ENCODE assay signal across 7 cellular contexts in the genomic region with DNA sequence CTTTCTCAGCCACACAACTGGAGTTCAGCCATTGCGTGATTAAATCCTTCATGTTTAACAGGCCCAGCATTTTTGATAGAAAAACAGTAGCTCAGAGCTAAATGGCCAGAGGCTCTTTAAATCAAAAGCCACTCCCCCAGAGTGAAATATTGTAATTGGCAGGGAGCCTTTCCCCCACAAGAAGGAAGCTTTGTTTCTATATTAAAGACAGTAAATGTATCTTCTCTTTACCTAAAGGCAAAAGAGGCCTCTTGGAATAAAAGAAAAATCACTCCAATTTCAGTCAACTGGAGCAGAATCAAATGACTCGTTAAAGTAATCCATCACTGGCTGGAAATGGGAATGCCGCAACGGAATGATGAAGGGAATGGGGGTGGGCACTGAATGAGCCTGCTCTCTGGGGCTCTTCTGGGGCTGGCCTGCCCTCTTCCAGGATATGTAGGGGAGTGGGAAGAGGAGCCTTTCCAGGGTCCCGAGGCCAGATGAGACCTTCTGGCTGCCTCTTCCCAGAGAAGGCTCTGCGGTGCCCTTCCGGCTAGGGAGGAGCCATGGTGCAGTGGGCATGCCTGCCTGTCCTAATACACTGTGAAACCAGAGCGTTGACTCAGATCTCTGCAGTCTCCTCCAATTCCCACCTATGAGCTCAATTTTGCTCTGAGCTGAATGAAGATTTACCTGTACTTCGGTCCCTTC. TPM values are rescaled to one million over a fixed set of nuclear protein-coding genes. Genes with fewer than 3 reads are reported as not detected.
DNase-seq lines count a peak whose midpoint lies in the region; ATAC-seq and TF ChIP-seq lines count a peak whose summit lies in the region.

No MANE protein-coding gene starts in this region.

- 16% methylated on average over 9 of the region's 9 CpGs for WGBS in suprapubic skin

- TF ChIP-seq EP300 in suprapubic skin (IDR thresholded peaks at IDR 0.05): no peak

- H3K9me3 ChIP-seq in suprapubic skin: no peaks in the 10 kb centered on the region

- no peak for TF ChIP-seq POLR2A in suprapubic skin (IDR thresholded peaks at IDR 0.05)

- no peaks in the 10 kb centered on the region for H3K9me3 Mint-ChIP-seq in brain

- TF ChIP-seq CTCF in brain (conservative IDR thresholded peaks at IDR 0.05): no peak
- no peak for TF ChIP-seq CTCF in suprapubic skin (IDR thresholded peaks at IDR 0.05)

- H3K27ac Mint-ChIP-seq in brain: peak overlapping the region in 4 of 5 experiments; percentile 78 to 90 (median 90)

- peaks cover 2% of the 10 kb centered on the region for H3K4me1 ChIP-seq in suprapubic skin

- peaks cover 6% of the 10 kb centered on the region for H3K27me3 Mint-ChIP-seq in brain

- no peaks in the 10 kb centered on the region for H3K36me3 ChIP-seq in suprapubic skin

- peak overlapping the region; percentile 7 to 85 (median 73) for H3K4me3 Mint-ChIP-seq in brain

- H3K4me1 Mint-ChIP-seq in brain: peaks cover 35% of the 10 kb centered on the region

- ATAC-seq in GM21390 (IDR thresholded peaks at IDR 0.05; ENCODE audit: unreplicated experiment) (no peak), GM21528 (IDR thresholded peaks at IDR 0.05; ENCODE audit: low FRiP score, unreplicated experiment) (no peak)

- H3K27me3 ChIP-seq in suprapubic skin: no peaks in the 10 kb centered on the region

- peak overlapping the region; percentile 48 for H3K4me3 ChIP-seq in suprapubic skin

- no peaks in the 10 kb centered on the region for H3K36me3 Mint-ChIP-seq in brain

- H3K27ac ChIP-seq in suprapubic skin: peak overlapping the region; percentile 48

- DNase-seq in NCI-H1105 (lab: John Stamatoyannopoulos, UW) (peak; percentile 1), left kidney (ENCODE audit: low read depth, low spot score) (peak; percentile 78), suprapubic skin (ENCODE audit: low spot score in 2 of 2) (no peak), NCI-H1694 treated with DMSO at 0.1 percent for 48 hours (lab: John Stamatoyannopoulos, UW) (no peak)

RNA-seq across cellular contexts. Expression of gene ANKDD1B, which starts 45.2 kb away (rescaled TPM):
- polyA plus RNA-seq in brain (ENCODE audit: insufficient read depth, low read depth, low replicate concordance): not detected
- 1 to 10 TPM in 3 of 4 donors, under 1 TPM in 1; 0.45 to 2.2 (median 1.8) TPM for total RNA-seq in suprapubic skin

Comparison
In these comparisons a context has a peak if more than half of its experiments do, and no peak if none do; other contexts are left out.
1. DNase-seq: peak in NCI-H1105 (single experiment) and left kidney (single experiment); none in suprapubic skin (0 of 2) and NCI-H1694 treated with DMSO at 0.1 percent for 48 hours (single experiment).